ENCODE assay signal across 17 cellular contexts in the genomic region with DNA sequence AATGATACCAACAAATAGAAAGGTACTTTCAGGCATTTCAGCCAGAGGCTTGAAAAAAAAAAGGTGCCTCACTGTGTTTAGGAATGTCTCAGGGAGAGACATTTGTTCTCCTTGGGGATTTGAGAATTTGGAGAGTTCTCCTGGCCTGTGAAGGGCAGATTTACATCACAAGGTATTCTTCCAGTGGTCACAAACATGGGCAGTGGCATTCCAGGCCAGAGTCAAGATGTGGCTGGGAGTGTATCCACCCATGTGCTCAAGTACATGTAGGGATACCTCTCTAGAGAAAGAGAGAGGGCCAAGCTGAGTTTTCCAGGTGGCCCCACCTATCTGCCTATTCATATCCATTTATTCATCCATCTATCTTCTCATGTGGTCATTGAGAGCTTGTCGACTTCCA.
DNase-seq lines count a peak whose midpoint lies in the region; ATAC-seq and TF ChIP-seq lines count a peak whose summit lies in the region.
"Had no signal": no experiment of that assay in that cellular context is flagged by ENCODE, and none has a peak within 500 bp of the region (broad histone marks: within the 10 kb centered on the region; RNA-seq: fewer than 3 reads in every experiment).

No MANE protein-coding gene starts in this region.

- ATAC-seq in WTC11 (peak; percentile 18; the same call in 1 of the 2 replicates), left lung (peak; percentile 74), upper lobe of right lung (peak; percentile 86)
- ATAC-seq: CD8-positive, alpha-beta T cell had no signal

- H3K4me3 ChIP-seq in left lung (no peak overlapping the region), upper lobe of right lung (no peak overlapping the region)
- H3K4me3 ChIP-seq: BLaER1 had no signal

- H3K36me3 ChIP-seq in left lung (no peaks in the 10 kb centered on the region), upper lobe of right lung (no peaks in the 10 kb centered on the region)
- H3K36me3 ChIP-seq: BLaER1 had no signal

- TF ChIP-seq CTCF in WTC11 (IDR thresholded peaks at IDR 0.05) (no peak), left lung (IDR thresholded peaks at IDR 0.05) (no peak), upper lobe of right lung (IDR thresholded peaks at IDR 0.05) (no peak)

- H3K27me3 ChIP-seq in left lung (no peaks in the 10 kb centered on the region), upper lobe of right lung (no peaks in the 10 kb centered on the region)
- H3K27me3 ChIP-seq: BLaER1 had no signal

- H3K36me3 Mint-ChIP-seq in WTC11 = peaks cover 3% of the 10 kb centered on the region
- H3K36me3 Mint-ChIP-seq: CD4-positive, CD25-positive, alpha-beta regulatory T cell; CD8-positive, alpha-beta T cell had no signal

- no peak overlapping the region for H3K27ac Mint-ChIP-seq in WTC11
- H3K27ac Mint-ChIP-seq: B cell; CD8-positive, alpha-beta T cell had no signal

- H3K27me3 Mint-ChIP-seq in WTC11 (ENCODE audit: low read depth) = no peaks in the 10 kb centered on the region; the same call in 1 of the 2 replicates
- H3K27me3 Mint-ChIP-seq: CD4-positive, CD25-positive, alpha-beta regulatory T cell had no signal

- peaks cover 20% of the 10 kb centered on the region for H3K9me3 Mint-ChIP-seq in WTC11

- POLR2A ChIA-PET in WTC11 (lab: Charles Lee) = no interaction called here

- peaks cover 0 to 2% of the 10 kb centered on the region in 2 donors for H3K9me3 ChIP-seq in left lung
- no peaks in the 10 kb centered on the region for H3K9me3 ChIP-seq in upper lobe of right lung

- 0 out of 2 replicates have a peak, but pooled peaks cover 3% of the 10 kb centered on the region for H3K4me1 Mint-ChIP-seq in WTC11
- H3K4me1 Mint-ChIP-seq: B cell; CD4-positive, CD25-positive, alpha-beta regulatory T cell had no signal

- H3K27ac ChIP-seq in left lung (no peak overlapping the region), upper lobe of right lung (no peak overlapping the region)
- H3K27ac ChIP-seq: BLaER1, C4-2B had no signal

- H3K4me1 ChIP-seq in left lung (peaks cover 5 to 7% of the 10 kb centered on the region in 2 donors), upper lobe of right lung (peaks cover 8% of the 10 kb centered on the region)
- H3K4me1 ChIP-seq: BLaER1 had no signal

- no peak overlapping the region for H3K4me3 Mint-ChIP-seq in WTC11
- H3K4me3 Mint-ChIP-seq: B cell; CD4-positive, CD25-positive, alpha-beta regulatory T cell; CD8-positive, alpha-beta T cell had no signal

- CTCF ChIA-PET in WTC11 (lab: Charles Lee) = no interaction called here

- intact Hi-C loops in left lung (cut with DNase I) (no loop called here), upper lobe of right lung (cut with DNase I) (no loop called here)

- DNase-seq in WTC11 (ENCODE audit: low spot score) = no peak
- no peak for DNase-seq in left lung
- no peak for DNase-seq in upper lobe of right lung
- DNase-seq in SKM-1 treated with dmso at 0.1 percent for 144 hours (lab: John Stamatoyannopoulos, UW; ENCODE audit: unreplicated experiment) = no peak
- DNase-seq in mucosa of gallbladder (ENCODE audit: low spot score) = no peak
- no peak for DNase-seq in GM19238 (ENCODE audit: insufficient read length, low spot score)
- DNase-seq: Caco-2; CD4-positive, CD25-positive, alpha-beta regulatory T cell; CD8-positive, alpha-beta T cell; DMS153; DND-41; GOT3; H7; HCEC 1CT had no signal

TF ChIP-seq in WTC11, 78 proteins besides CTCF, POLR2A, EP300 and RAD21:
- TF ChIP-seq USF1 (CRISPR knock-in tag; IDR thresholded peaks at IDR 0.05) (no peak), ZNF671 (CRISPR knock-in tag; IDR thresholded peaks at IDR 0.05) (no peak)
TF ChIP-seq in WTC11: peak in this region for 0.

Comparison
In these comparisons a context has a peak if more than half of its experiments do, and no peak if none do; other contexts are left out.
1. ATAC-seq: peak in every context shown above with its lines; median percentile 86 in upper lobe of right lung; 74 in left lung; 18 in WTC11.